ENCODE assay signal across 15 cellular contexts in genomic region chr20:415820-416322, GRCh38. TPM values are rescaled to one million over a fixed set of nuclear protein-coding genes. Genes with fewer than 3 reads are reported as not detected.
DNase-seq lines count a peak whose midpoint lies in the region; ATAC-seq and TF ChIP-seq lines count a peak whose summit lies in the region.
"Had no signal": no experiment of that assay in that cellular context is flagged by ENCODE, and none has a peak within 500 bp of the region (broad histone marks: within the 10 kb centered on the region; RNA-seq: fewer than 3 reads in every experiment).

No MANE protein-coding gene starts in this region.

- no peaks in the 10 kb centered on the region for H4K20me1 ChIP-seq in H9 (ENCODE audit: control insufficient read depth, insufficient read depth, insufficient read length)

- no peak overlapping the region for H2AK5ac ChIP-seq in H9 (ENCODE audit: insufficient read length, low read length)

- H4K5ac ChIP-seq in H9 (ENCODE audit: insufficient read length, low read depth, low read length): no peak overlapping the region

- no peak overlapping the region for H3K4me2 ChIP-seq in H9 (ENCODE audit: insufficient read depth, insufficient read length, low read length)

- H3K9me3 Mint-ChIP-seq in H9: peaks cover 4 to 7% of the 10 kb centered on the region in 2 experiments; a peak in 4 of 5 replicates

- no peak overlapping the region for H3K27ac ChIP-seq in H9 (ENCODE audit: insufficient read length, low read depth, low read length)
- H3K27ac ChIP-seq: breast epithelium, foreskin keratinocyte, vagina had no signal

- no CpG with 5 or more reads among the region's 13 CpGs for WGBS in H9 (ENCODE audit: extremely low coverage, insufficient read length, low lambda C conversion rate)

- H3K14ac ChIP-seq in H9 (ENCODE audit: insufficient read depth, low read length): no peak overlapping the region; the same call in 1 of the 2 replicates

- ATAC-seq in HG03139 (IDR thresholded peaks at IDR 0.05; ENCODE audit: unreplicated experiment): no peak
- ATAC-seq: foreskin keratinocyte had no signal

- H3K23ac ChIP-seq in H9 (ENCODE audit: insufficient read length, low read depth, low read length): no peak overlapping the region

- no peak overlapping the region for H3K18ac ChIP-seq in H9 (ENCODE audit: insufficient read length, low read depth, low read length)

- H3K27ac Mint-ChIP-seq in H9: peak overlapping the region; percentile 16 to 57 (median 38); a peak in 1 of 7 replicates

- POLR2A ChIA-PET in GM10248 (lab: Yijun Ruan, JAX): no interaction called here

- H3K27me3 Mint-ChIP-seq in H9 (ENCODE audit: low read depth): peaks cover 2% of the 10 kb centered on the region; the same call in 1 of the 2 replicates

- H3K27me3 ChIP-seq in H9 (ENCODE audit: insufficient read depth, low read length): no peaks in the 10 kb centered on the region
- H3K27me3 ChIP-seq: breast epithelium, foreskin keratinocyte, MG63, vagina had no signal

- no peak overlapping the region for H2BK5ac ChIP-seq in H9 (ENCODE audit: insufficient read length, low read length)

- H3K4ac ChIP-seq in H9 (ENCODE audit: low read depth, low read length): no peak overlapping the region

- no peak for DNase-seq in H9
- peak; percentile 42 for DNase-seq in MV-4-11 (lab: John Stamatoyannopoulos, UW)
- peak; percentile 70 to 75 for DNase-seq in erythroblast (lab: John Stamatoyannopoulos, UW)
- peak; percentile 56 for DNase-seq in renal cortical epithelial cell (ENCODE audit: low read depth)
- no peak for DNase-seq in GM10248 (ENCODE audit: extremely low spot score)
- no peak for DNase-seq in EL
- DNase-seq: C1 segment of cervical spinal cord; effector CD4-positive, alpha-beta T cell; foreskin keratinocyte; MG63; NCI-H2171; stimulated activated naive CD4-positive, alpha-beta T cell had no signal

- H3K23me2 ChIP-seq in H9 (ENCODE audit: insufficient read length, low read depth, low read length, poor library complexity, severe bottlenecking): no peaks in the 10 kb centered on the region

- TF ChIP-seq CTCF in H9 (conservative IDR thresholded peaks at IDR 0.05) (no peak), GM10248 (IDR thresholded peaks at IDR 0.05; ENCODE audit: control extremely low read depth, extremely low read depth, low read depth, missing control alignments) (no peak)

- no peaks in the 10 kb centered on the region for H3K79me2 ChIP-seq in H9 (ENCODE audit: insufficient read depth, low read length)

- H2BK12ac ChIP-seq in H9 (ENCODE audit: insufficient read length, low read depth, low read length): no peak overlapping the region

- no peak overlapping the region for H3K4me3 Mint-ChIP-seq in H9

- no peaks in the 10 kb centered on the region for H3K4me1 ChIP-seq in H9 (ENCODE audit: insufficient read depth, low read length)
- H3K4me1 ChIP-seq: breast epithelium had no signal

- no peak overlapping the region for H3T11ph ChIP-seq in H9 (ENCODE audit: low read length)

- peaks cover 2% of the 10 kb centered on the region for H3K79me1 ChIP-seq in H9 (ENCODE audit: insufficient read depth, low read depth, low read length, poor library complexity, severe bottlenecking)

- H3K9ac ChIP-seq in H9 (ENCODE audit: extremely low read depth, insufficient read length, low read length): no peak overlapping the region

- no peak overlapping the region for H3K56ac ChIP-seq in H9 (ENCODE audit: insufficient read length, low read depth, low read length)

- no peak overlapping the region for H2BK15ac ChIP-seq in H9 (ENCODE audit: low read depth, low read length)

- no peak overlapping the region for H2BK20ac ChIP-seq in H9 (ENCODE audit: low read depth, low read length, poor library complexity, severe bottlenecking)

- no peak overlapping the region for H4K91ac ChIP-seq in H9 (ENCODE audit: insufficient read length, low read depth, low read length)

- no peak overlapping the region for H2AFZ ChIP-seq in H9 (ENCODE audit: low read length)

- no peaks in the 10 kb centered on the region for H3K9me3 ChIP-seq in H9 (ENCODE audit: control insufficient read depth, low read depth, low read length)
- H3K9me3 ChIP-seq: breast epithelium, MG63, vagina had no signal

- no peaks in the 10 kb centered on the region for H3K4me1 Mint-ChIP-seq in H9

- H2BK120ac ChIP-seq in H9 (ENCODE audit: low read depth, low read length, poor library complexity, severe bottlenecking): no peak overlapping the region

- CTCF ChIA-PET in GM10248 (lab: Yijun Ruan, JAX): no interaction called here

- no peak overlapping the region for H4K8ac ChIP-seq in H9 (replicated peaks; ENCODE audit: insufficient read length, low read depth, low read length)

- peaks cover 34 to 62% (median 43%) of the 10 kb centered on the region in 3 experiments for H3K36me3 Mint-ChIP-seq in H9 (ENCODE audit: insufficient read depth in 1 of 3, low read depth in 3 of 3)

- peak; percentile 15 for TF ChIP-seq POLR2A in erythroblast (IDR thresholded peaks at IDR 0.05; ENCODE audit: low read length)

RNA-seq across cellular contexts. Expression of gene RBCK1, which starts 7.8 kb away (rescaled TPM):
- total RNA-seq in H9 (2021): 46.8 and 50.8 TPM in 2 replicates
- 114 and 166 TPM in 2 replicates for total RNA-seq in renal cortical epithelial cell

RNA-seq across cellular contexts. Expression of gene TRIB3, which starts 35.3 kb away (rescaled TPM):
- 20.0 and 20.8 TPM in 2 replicates for total RNA-seq in H9 (2021)
- 22.0 and 114 TPM in 2 replicates for total RNA-seq in renal cortical epithelial cell

RNA-seq across cellular contexts. Expression of gene TBC1D20, which starts 46.5 kb away (rescaled TPM):
- total RNA-seq in H9 (2021) (16.8 and 17.9 TPM in 2 replicates), renal cortical epithelial cell (34.2 and 36.9 TPM in 2 replicates)

Comparison
In these comparisons a context has a peak if more than half of its experiments do, and no peak if none do; other contexts are left out.
1. DNase-seq: peak in MV-4-11 (single experiment), erythroblast (2 of 2) and renal cortical epithelial cell (single experiment); none in H9 (single experiment), GM10248 (single experiment) and EL (single experiment).